ENCODE assay signal across 10 cellular contexts in the genomic region with DNA sequence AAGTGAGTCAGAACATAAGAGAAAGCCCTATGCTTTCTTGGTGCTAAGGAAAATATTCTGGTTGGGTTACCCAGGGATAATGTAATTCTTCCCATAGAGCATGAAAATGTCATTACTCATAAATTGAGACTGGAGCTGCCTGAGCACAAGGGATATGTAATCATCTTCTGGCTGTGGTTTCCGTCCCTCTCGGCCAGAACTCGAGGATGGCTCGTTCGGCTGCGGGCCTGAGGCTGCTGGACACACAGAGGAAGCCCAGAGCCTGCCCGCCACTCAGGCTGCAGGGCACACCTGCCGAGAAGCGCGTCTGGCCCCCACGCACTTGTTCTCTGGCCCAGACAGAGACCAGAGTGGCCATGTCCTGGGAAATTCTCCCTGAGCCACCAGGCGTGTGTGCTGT.
A peak's percentile ranks its signal among the peaks of the same experiment; 100 is the strongest.
DNase-seq lines count a peak whose midpoint lies in the region; ATAC-seq and TF ChIP-seq lines count a peak whose summit lies in the region.
"Had no signal": no experiment of that assay in that cellular context is flagged by ENCODE, and none has a peak within 500 bp of the region (broad histone marks: within the 10 kb centered on the region; RNA-seq: fewer than 3 reads in every experiment).

No MANE protein-coding gene starts in this region.

- H3K36me3 Mint-ChIP-seq in activated naive CD8-positive, alpha-beta T cell treated with anti-CD3 and anti-CD28 coated beads, Interleukin-2, amount 50 U/mL, for 24 hours (ENCODE audit: low read depth) = no peaks in the 10 kb centered on the region
- H3K36me3 Mint-ChIP-seq: naive thymus-derived CD8-positive, alpha-beta T cell; stimulated activated effector memory CD8-positive, alpha-beta T cell treated with anti-CD3 and anti-CD28 coated beads, Interleukin-12 subunit alpha, Interleukin-12 subunit beta, amount 100 ng/mL, for 72 hours had no signal

- no peaks in the 10 kb centered on the region for H3K27me3 ChIP-seq in upper lobe of left lung

- no peak for TF ChIP-seq EP300 in upper lobe of left lung (IDR thresholded peaks at IDR 0.05)

- DNase-seq in NCI-H2227 treated with DMSO at 0.1 percent for 48 hours (lab: John Stamatoyannopoulos, UW) (peak; percentile 27), dermis blood vessel endothelial cell (peak; percentile 59), medulla oblongata (ENCODE audit: extremely low spot score) (peak; percentile 50), upper lobe of left lung (no peak), SKM-1 (lab: John Stamatoyannopoulos, UW; ENCODE audit: unreplicated experiment) (no peak)
- DNase-seq in activated naive CD8-positive, alpha-beta T cell treated with anti-CD3 and anti-CD28 coated beads, Interleukin-2, amount 50 U/mL, for 24 hours = no peak
- DNase-seq: naive thymus-derived CD8-positive, alpha-beta T cell had no signal

- no peak overlapping the region for H3K4me3 Mint-ChIP-seq in activated naive CD8-positive, alpha-beta T cell treated with anti-CD3 and anti-CD28 coated beads, Interleukin-2, amount 50 U/mL, for 24 hours
- H3K4me3 Mint-ChIP-seq: naive thymus-derived CD8-positive, alpha-beta T cell; stimulated activated effector memory CD8-positive, alpha-beta T cell treated with anti-CD3 and anti-CD28 coated beads, Interleukin-12 subunit alpha, Interleukin-12 subunit beta, amount 100 ng/mL, for 72 hours had no signal

- H3K9me3 ChIP-seq in upper lobe of left lung = no peaks in the 10 kb centered on the region

- no peaks in the 10 kb centered on the region for H3K36me3 ChIP-seq in upper lobe of left lung

- peak overlapping the region; percentile 41 to 73 (median 68) for H3K27ac ChIP-seq in upper lobe of left lung

- H3K4me3 ChIP-seq in upper lobe of left lung = no peak overlapping the region

- TF ChIP-seq POLR2A in upper lobe of left lung (IDR thresholded peaks at IDR 0.05) = no peak

- no peaks in the 10 kb centered on the region for H3K4me1 Mint-ChIP-seq in activated naive CD8-positive, alpha-beta T cell treated with anti-CD3 and anti-CD28 coated beads, Interleukin-2, amount 50 U/mL, for 24 hours
- H3K4me1 Mint-ChIP-seq: stimulated activated effector memory CD8-positive, alpha-beta T cell treated with anti-CD3 and anti-CD28 coated beads, Interleukin-12 subunit alpha, Interleukin-12 subunit beta, amount 100 ng/mL, for 72 hours had no signal

- peaks cover 14 to 27% (median 17%) of the 10 kb centered on the region in 4 donors for H3K4me1 ChIP-seq in upper lobe of left lung

- peaks cover 6% of the 10 kb centered on the region for H3K27me3 Mint-ChIP-seq in activated naive CD8-positive, alpha-beta T cell treated with anti-CD3 and anti-CD28 coated beads, Interleukin-2, amount 50 U/mL, for 24 hours

- H3K9me3 Mint-ChIP-seq in activated naive CD8-positive, alpha-beta T cell treated with anti-CD3 and anti-CD28 coated beads, Interleukin-2, amount 50 U/mL, for 24 hours = no peaks in the 10 kb centered on the region
- H3K9me3 Mint-ChIP-seq: naive thymus-derived CD8-positive, alpha-beta T cell; stimulated activated effector memory CD8-positive, alpha-beta T cell treated with anti-CD3 and anti-CD28 coated beads, Interleukin-12 subunit alpha, Interleukin-12 subunit beta, amount 100 ng/mL, for 72 hours had no signal

- no peak for TF ChIP-seq CTCF in upper lobe of left lung (IDR thresholded peaks at IDR 0.05)

- ATAC-seq in upper lobe of left lung (ENCODE audit: low FRiP score in 2 of 2) = peak in 1 of 2 donors; percentile 80
- no peak for ATAC-seq in HG03045 (IDR thresholded peaks at IDR 0.05; ENCODE audit: unreplicated experiment)
- ATAC-seq in HG03025 (IDR thresholded peaks at IDR 0.05; ENCODE audit: low FRiP score, unreplicated experiment) = no peak
- ATAC-seq in activated naive CD8-positive, alpha-beta T cell treated with anti-CD3 and anti-CD28 coated beads, Interleukin-2, amount 50 U/mL, for 24 hours = no peak
- ATAC-seq: naive thymus-derived CD8-positive, alpha-beta T cell; stimulated activated effector memory CD8-positive, alpha-beta T cell treated with anti-CD3 and anti-CD28 coated beads, Interleukin-12 subunit alpha, Interleukin-12 subunit beta, amount 100 ng/mL, for 72 hours had no signal

- H3K27ac Mint-ChIP-seq in activated naive CD8-positive, alpha-beta T cell treated with anti-CD3 and anti-CD28 coated beads, Interleukin-2, amount 50 U/mL, for 24 hours = no peak overlapping the region
- H3K27ac Mint-ChIP-seq: stimulated activated effector memory CD8-positive, alpha-beta T cell treated with anti-CD3 and anti-CD28 coated beads, Interleukin-12 subunit alpha, Interleukin-12 subunit beta, amount 100 ng/mL, for 72 hours had no signal

- WGBS in upper lobe of left lung, 2 donors = 33 to 62% methylated on average over 4 to 12 of the region's 12 CpGs

Comparison
In these comparisons a context has a peak if more than half of its experiments do, and no peak if none do; other contexts are left out.
1. DNase-seq: peak in NCI-H2227 treated with DMSO at 0.1 percent for 48 hours (single experiment), dermis blood vessel endothelial cell (single experiment) and medulla oblongata (single experiment); none in upper lobe of left lung (0 of 2), SKM-1 (single experiment) and activated naive CD8-positive, alpha-beta T cell treated with anti-CD3 and anti-CD28 coated beads, Interleukin-2, amount 50 U/mL, for 24 hours (single experiment).